In the genomic region with DNA sequence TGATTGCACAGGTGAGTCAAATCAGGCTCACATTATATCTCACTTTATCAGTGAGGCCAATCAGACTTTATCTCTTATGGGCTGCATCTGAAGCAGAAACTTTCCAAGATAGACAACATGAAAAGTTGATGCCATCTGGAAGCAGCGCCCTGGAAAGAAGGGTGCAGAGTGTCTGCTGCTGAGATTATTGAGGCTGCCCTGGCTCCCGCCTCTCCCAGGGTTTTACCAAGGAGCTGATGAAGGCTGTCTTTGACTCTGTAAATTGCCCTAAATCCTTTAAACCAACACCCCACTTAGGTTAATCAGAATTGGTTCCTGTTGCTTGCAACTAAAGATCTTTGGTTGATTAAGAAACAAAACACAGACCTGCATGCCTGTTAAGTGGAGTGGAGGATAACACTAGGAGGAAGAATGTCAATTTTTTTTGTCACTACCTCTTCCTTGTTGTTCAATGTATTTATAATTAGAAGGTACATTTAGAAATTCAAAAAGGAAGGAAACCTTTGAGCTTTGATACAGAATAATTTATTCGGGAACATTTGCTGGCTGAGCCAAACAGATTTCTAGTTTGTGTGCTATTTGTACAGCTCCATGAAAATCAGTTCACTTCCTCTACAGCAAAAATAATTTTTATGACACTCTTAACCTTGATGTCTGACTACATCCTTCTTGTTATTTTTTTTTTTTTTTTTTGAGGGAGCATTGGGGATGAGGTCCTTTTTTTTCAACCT, we compare ENCODE assay signal across 23 cellular contexts.
"Had no signal": no experiment of that assay in that cellular context is flagged by ENCODE, and none has a peak within 500 bp of the region (broad histone marks: within the 10 kb centered on the region; RNA-seq: fewer than 3 reads in every experiment).

No MANE protein-coding gene starts in this region.

- H3K36me3 ChIP-seq: cardiac muscle cell, lower lobe of right lung, ovary, thyroid gland had no signal

- H3K9me3 Mint-ChIP-seq: activated CD4-positive, alpha-beta T cell treated with anti-CD3 and anti-CD28 coated beads, Interleukin-2, amount 10 ng/mL, durations not matched to agents 24 days and 14 days; activated CD8-positive, alpha-beta T cell treated with anti-CD3 and anti-CD28 coated beads for 36 hours; activated naive CD8-positive, alpha-beta T cell treated with anti-CD3 and anti-CD28 coated beads, Interleukin-2, amount 10 ng/mL, durations not matched to agents 7 days and 5 days; activated T-helper 17 cell treated with anti-CD3 and anti-CD28 coated beads, Interleukin-2, amount 50 U/mL, for 72 hours; effector memory CD8-positive, alpha-beta T cell; neural crest cell; T-cell had no signal

- H3K4me3 ChIP-seq: cardiac muscle cell, lower lobe of right lung, ovary, thyroid gland had no signal

- H3K4me3 Mint-ChIP-seq: activated CD4-positive, alpha-beta T cell treated with anti-CD3 and anti-CD28 coated beads, Interleukin-2, amount 10 ng/mL, durations not matched to agents 24 days and 14 days; activated CD8-positive, alpha-beta T cell treated with anti-CD3 and anti-CD28 coated beads for 36 hours; activated naive CD8-positive, alpha-beta T cell treated with anti-CD3 and anti-CD28 coated beads, Interleukin-2, amount 10 ng/mL, durations not matched to agents 7 days and 5 days; activated T-helper 17 cell treated with anti-CD3 and anti-CD28 coated beads, Interleukin-2, amount 50 U/mL, for 72 hours; effector memory CD8-positive, alpha-beta T cell; neural crest cell; T-cell had no signal

- H3K27ac ChIP-seq: cardiac muscle cell, epithelial cell of prostate, foreskin keratinocyte, ovary, thyroid gland had no signal

- H3K9me3 ChIP-seq: lower lobe of right lung, ovary, thyroid gland had no signal

- H3K27ac Mint-ChIP-seq: activated CD4-positive, alpha-beta T cell treated with anti-CD3 and anti-CD28 coated beads, Interleukin-2, amount 10 ng/mL, durations not matched to agents 24 days and 14 days; activated CD8-positive, alpha-beta T cell treated with anti-CD3 and anti-CD28 coated beads for 36 hours; activated naive CD8-positive, alpha-beta T cell treated with anti-CD3 and anti-CD28 coated beads, Interleukin-2, amount 10 ng/mL, durations not matched to agents 7 days and 5 days; activated T-helper 17 cell treated with anti-CD3 and anti-CD28 coated beads, Interleukin-2, amount 50 U/mL, for 72 hours; effector memory CD8-positive, alpha-beta T cell; T-cell had no signal

- H3K27me3 ChIP-seq: cardiac muscle cell, foreskin keratinocyte, ovary, thyroid gland had no signal

- H3K4me1 ChIP-seq: foreskin keratinocyte, thyroid gland had no signal

- DNase-seq: activated CD4-positive, alpha-beta T cell treated with anti-CD3 and anti-CD28 coated beads, Interleukin-2, amount 10 ng/mL, durations not matched to agents 24 days and 14 days; activated CD8-positive, alpha-beta T cell treated with anti-CD3 and anti-CD28 coated beads for 36 hours; activated naive CD4-positive, alpha-beta T cell; activated naive CD8-positive, alpha-beta T cell treated with anti-CD3 and anti-CD28 coated beads, Interleukin-2, amount 10 ng/mL, durations not matched to agents 7 days and 5 days; activated T-cell treated with anti-CD3 and anti-CD28 coated beads, Interleukin-2, amount 50 U/mL, for 1 hour; amygdala; dermis blood vessel endothelial cell; effector memory CD8-positive, alpha-beta T cell; foreskin keratinocyte; glutamatergic neuron; hypothalamus; left colon; lower lobe of right lung; ovary; stimulated activated CD8-positive, alpha-beta memory T cell treated with anti-CD3 and anti-CD28 coated beads, Interleukin-4, amount 100 ng/mL, for 48 hours; stimulated activated naive CD4-positive, alpha-beta T cell; T-cell; T-helper 9 cell; thyroid gland had no signal

- H3K27me3 Mint-ChIP-seq: activated CD4-positive, alpha-beta T cell treated with anti-CD3 and anti-CD28 coated beads, Interleukin-2, amount 10 ng/mL, durations not matched to agents 24 days and 14 days; activated T-helper 17 cell treated with anti-CD3 and anti-CD28 coated beads, Interleukin-2, amount 50 U/mL, for 72 hours had no signal

- H3K4me1 Mint-ChIP-seq: activated CD4-positive, alpha-beta T cell treated with anti-CD3 and anti-CD28 coated beads, Interleukin-2, amount 10 ng/mL, durations not matched to agents 24 days and 14 days; activated naive CD8-positive, alpha-beta T cell treated with anti-CD3 and anti-CD28 coated beads, Interleukin-2, amount 10 ng/mL, durations not matched to agents 7 days and 5 days; activated T-helper 17 cell treated with anti-CD3 and anti-CD28 coated beads, Interleukin-2, amount 50 U/mL, for 72 hours; neural crest cell; T-cell had no signal

- ATAC-seq: activated CD8-positive, alpha-beta T cell treated with anti-CD3 and anti-CD28 coated beads for 36 hours; activated T-helper 17 cell treated with anti-CD3 and anti-CD28 coated beads, Interleukin-2, amount 50 U/mL, for 72 hours; effector memory CD8-positive, alpha-beta T cell; foreskin keratinocyte; left colon; lower lobe of right lung; T-cell had no signal

- H3K36me3 Mint-ChIP-seq: activated naive CD8-positive, alpha-beta T cell treated with anti-CD3 and anti-CD28 coated beads, Interleukin-2, amount 10 ng/mL, durations not matched to agents 7 days and 5 days; T-cell had no signal
